ENCODE assay signal across 20 cellular contexts in the genomic region with DNA sequence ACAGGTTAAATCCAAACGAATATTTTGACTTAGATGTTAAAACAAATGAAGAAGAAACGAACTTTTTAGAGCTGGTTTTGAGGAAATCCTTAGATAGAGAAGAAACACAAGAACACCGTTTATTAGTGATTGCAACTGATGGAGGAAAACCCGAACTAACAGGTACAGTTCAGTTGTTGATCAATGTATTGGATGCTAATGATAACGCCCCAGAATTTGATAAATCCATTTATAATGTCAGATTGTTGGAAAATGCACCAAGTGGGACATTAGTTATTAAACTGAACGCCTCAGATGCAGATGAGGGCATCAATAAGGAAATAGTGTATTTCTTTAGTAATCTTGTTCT. TPM values are rescaled to one million over a fixed set of nuclear protein-coding genes. Genes with fewer than 3 reads are reported as not detected.
"Had no signal": no experiment of that assay in that cellular context is flagged by ENCODE, and none has a peak within 500 bp of the region (broad histone marks: within the 10 kb centered on the region; RNA-seq: fewer than 3 reads in every experiment).

No MANE protein-coding gene starts in this region.

- H3K27me3 ChIP-seq: hepatocyte had no signal

- H2AFZ ChIP-seq: hepatocyte had no signal

- H3K4me1 ChIP-seq: esophagus squamous epithelium, gastroesophageal sphincter, left ventricle myocardium inferior, lower lobe of right lung, sigmoid colon, stomach, transverse colon had no signal

- H3K4me1 Mint-ChIP-seq: naive thymus-derived CD4-positive, alpha-beta T cell had no signal

- H3K27ac Mint-ChIP-seq: naive thymus-derived CD4-positive, alpha-beta T cell; nephron progenitor cell had no signal

- H3K9me3 ChIP-seq: lower lobe of right lung had no signal

- H3K79me2 ChIP-seq: hepatocyte had no signal

- H3K36me3 ChIP-seq: esophagus squamous epithelium, gastroesophageal sphincter, left ventricle myocardium inferior, lower lobe of right lung, sigmoid colon, stomach, thoracic aorta, transverse colon had no signal

- H3K4me2 ChIP-seq: hepatocyte had no signal

- H3K4me3 ChIP-seq: esophagus squamous epithelium, hepatocyte, left ventricle myocardium inferior, thoracic aorta, transverse colon had no signal

- DNase-seq: effector memory CD4-positive, alpha-beta T cell; esophagus squamous epithelium; glutamatergic neuron; left cardiac atrium; left ventricle myocardium inferior; lower lobe of right lung; mesendoderm; nephron progenitor cell; stimulated activated naive CD4-positive, alpha-beta T cell; stomach; transverse colon had no signal

- ATAC-seq: gastroesophageal sphincter; left cardiac atrium; lower lobe of right lung; naive thymus-derived CD4-positive, alpha-beta T cell had no signal

- H3K4me3 Mint-ChIP-seq: naive thymus-derived CD4-positive, alpha-beta T cell; nephron progenitor cell had no signal

- H3K27ac ChIP-seq: esophagus squamous epithelium, gastroesophageal sphincter, hepatocyte, left ventricle myocardium inferior, lower lobe of right lung, sigmoid colon, skin epidermis, stomach, thoracic aorta, transverse colon had no signal

RNA-seq across cellular contexts. Expression of a gene that starts 0.8 kb away (rescaled TPM):
- total RNA-seq: epithelial cell of proximal tubule; left ventricle myocardium inferior; naive thymus-derived CD4-positive, alpha-beta T cell had no signal

RNA-seq across cellular contexts. Expression of a gene that starts 5.5 kb away (rescaled TPM):
- total RNA-seq: epithelial cell of proximal tubule; left ventricle myocardium inferior; mononuclear cell; naive thymus-derived CD4-positive, alpha-beta T cell had no signal

RNA-seq across cellular contexts. Expression of a gene that starts 11.8 kb away (rescaled TPM):
- total RNA-seq: epithelial cell of proximal tubule; left cardiac atrium; left ventricle myocardium inferior; mononuclear cell; naive thymus-derived CD4-positive, alpha-beta T cell had no signal

RNA-seq across cellular contexts. Expression of a gene that starts 15.4 kb away (rescaled TPM):
- total RNA-seq: mononuclear cell; naive thymus-derived CD4-positive, alpha-beta T cell had no signal

RNA-seq across cellular contexts. Expression of a gene that starts 18.7 kb away (rescaled TPM):
- total RNA-seq: epithelial cell of proximal tubule; left ventricle myocardium inferior; mononuclear cell; naive thymus-derived CD4-positive, alpha-beta T cell; ureter had no signal
